In genomic region chr14:39265032-39265431, GRCh38 we compare ENCODE assay signal across 8 cellular contexts. TPM values are rescaled to one million over a fixed set of nuclear protein-coding genes. Genes with fewer than 3 reads are reported as not detected.
A peak's percentile ranks its signal among the peaks of the same experiment; 100 is the strongest.
DNase-seq lines count a peak whose midpoint lies in the region; TF ChIP-seq lines count a peak whose summit lies in the region.

No MANE protein-coding gene starts in this region.

- H3K27me3 ChIP-seq in esophagus squamous epithelium = no peaks in the 10 kb centered on the region
- H3K27me3 ChIP-seq in smooth muscle cell (ENCODE audit: low read depth) = no peaks in the 10 kb centered on the region

- peaks cover 19% of the 10 kb centered on the region for H4K20me1 ChIP-seq in smooth muscle cell (ENCODE audit: low read depth)

- H3K9me3 ChIP-seq in esophagus squamous epithelium (no peaks in the 10 kb centered on the region), smooth muscle cell (replicated peaks; ENCODE audit: low read depth) (no peaks in the 10 kb centered on the region)

- intact Hi-C loops in esophagus squamous epithelium (cut with DNase I) = loop anchor here (5.0 kb wide), 2 partner anchors 93 to 167 kb away; partner anchors contain the start of genes FBXO33 and TRAPPC6B

- peak overlapping the region; percentile 92 for H3K4me2 ChIP-seq in smooth muscle cell

- H3K4me1 ChIP-seq in esophagus squamous epithelium (peaks cover 4 to 40% (median 17%) of the 10 kb centered on the region in 3 donors), smooth muscle cell (ENCODE audit: low read depth) (peaks cover 24% of the 10 kb centered on the region)

- H3K27ac ChIP-seq in esophagus squamous epithelium (peak overlapping the region; percentile 49 to 99 (median 96)), smooth muscle cell (ENCODE audit: low read depth) (peak overlapping the region; percentile 84)

- H3K9me3 Mint-ChIP-seq in T-helper 2 cell treated with Interferon-gamma antibody and Interleukin-4, amounts not matched to agents 5 μg/mL and 100 μg/mL, for 36 hours = peaks cover 21% of the 10 kb centered on the region

- H3F3A ChIP-seq in smooth muscle cell (ENCODE audit: low read depth) = no peaks in the 10 kb centered on the region

- peaks cover 32% of the 10 kb centered on the region for H3K4me1 Mint-ChIP-seq in T-helper 2 cell treated with Interferon-gamma antibody and Interleukin-4, amounts not matched to agents 5 μg/mL and 100 μg/mL, for 36 hours (ENCODE audit: low read depth)

- TF ChIP-seq POLR2A in esophagus squamous epithelium (IDR thresholded peaks at IDR 0.05) = no peak

- H2AFZ ChIP-seq in smooth muscle cell (ENCODE audit: low read depth) = peak overlapping the region; percentile 35

- H3K4me3 ChIP-seq in esophagus squamous epithelium (peak overlapping the region; percentile 66 to 95 (median 82)), smooth muscle cell (peak overlapping the region; percentile 79)

- no peaks in the 10 kb centered on the region for H3K36me3 ChIP-seq in esophagus squamous epithelium
- no peaks in the 10 kb centered on the region for H3K36me3 ChIP-seq in smooth muscle cell (ENCODE audit: low read depth)

- no peak overlapping the region for H3K9ac ChIP-seq in smooth muscle cell (ENCODE audit: low read depth)

- peaks cover 8% of the 10 kb centered on the region for H3K36me3 Mint-ChIP-seq in T-helper 2 cell treated with Interferon-gamma antibody and Interleukin-4, amounts not matched to agents 5 μg/mL and 100 μg/mL, for 36 hours (ENCODE audit: low read depth)

- H3K27me3 Mint-ChIP-seq in T-helper 2 cell treated with Interferon-gamma antibody and Interleukin-4, amounts not matched to agents 5 μg/mL and 100 μg/mL, for 36 hours (ENCODE audit: low read depth) = no peaks in the 10 kb centered on the region

- peaks cover 29% of the 10 kb centered on the region for H3K79me2 ChIP-seq in smooth muscle cell (ENCODE audit: low read depth)

- no peak for DNase-seq in T-helper 2 cell treated with Interferon-gamma antibody and Interleukin-4, amounts not matched to agents 5 μg/mL and 100 μg/mL, for 36 hours (ENCODE audit: low spot score)
- no peak for DNase-seq in T-helper 2 cell
- DNase-seq in NCI-H69 (lab: John Stamatoyannopoulos, UW) = peak; percentile 66
- no peak for DNase-seq in esophagus squamous epithelium (lab: John Stamatoyannopoulos, UW)
- no peak for DNase-seq in smooth muscle cell (lab: John Stamatoyannopoulos, UW; ENCODE audit: unreplicated experiment)
- no peak for DNase-seq in GDM1 (lab: John Stamatoyannopoulos, UW)
- DNase-seq in SK-N-DZ (ENCODE audit: low spot score) = no peak
- DNase-seq in NCI-H2029 (lab: John Stamatoyannopoulos, UW) = no peak

- TF ChIP-seq CTCF in esophagus squamous epithelium (IDR thresholded peaks at IDR 0.05) (no peak), smooth muscle cell (IDR thresholded peaks at IDR 0.05; ENCODE audit: borderline replicate concordance, insufficient read depth, poor library complexity, severe bottlenecking) (no peak)

- 4% methylated on average over 2 of the region's 2 CpGs for WGBS in esophagus squamous epithelium, 2 donors
- WGBS in smooth muscle cell (ENCODE audit: low lambda C conversion rate) = 32% methylated on average over 2 of the region's 2 CpGs

- peak overlapping the region; percentile 81 for H3K4me3 Mint-ChIP-seq in T-helper 2 cell treated with Interferon-gamma antibody and Interleukin-4, amounts not matched to agents 5 μg/mL and 100 μg/mL, for 36 hours

- H3K27ac Mint-ChIP-seq in T-helper 2 cell treated with Interferon-gamma antibody and Interleukin-4, amounts not matched to agents 5 μg/mL and 100 μg/mL, for 36 hours = peak overlapping the region; percentile 48

RNA-seq across cellular contexts. Expression of gene MIA2, which starts 31.3 kb away (rescaled TPM):
- 10 to 100 TPM; 33.3 to 50.7 (median 38.7) TPM for total RNA-seq in esophagus squamous epithelium
- 18.6 and 28.4 TPM in 2 replicates for total RNA-seq in smooth muscle cell
- polyA plus RNA-seq in smooth muscle cell = 14.5 and 14.6 TPM in 2 replicates
- polyA plus RNA-seq in SK-N-DZ (2014; cell fraction: cytosol; rRNA removed) = 10.0 and 10.3 TPM in 2 replicates
- 6.5 and 8.6 TPM in 2 replicates for polyA plus RNA-seq in SK-N-DZ (2014; cell fraction: nucleus; rRNA removed)
